ENCODE assay signal across 7 cellular contexts in the genomic region with DNA sequence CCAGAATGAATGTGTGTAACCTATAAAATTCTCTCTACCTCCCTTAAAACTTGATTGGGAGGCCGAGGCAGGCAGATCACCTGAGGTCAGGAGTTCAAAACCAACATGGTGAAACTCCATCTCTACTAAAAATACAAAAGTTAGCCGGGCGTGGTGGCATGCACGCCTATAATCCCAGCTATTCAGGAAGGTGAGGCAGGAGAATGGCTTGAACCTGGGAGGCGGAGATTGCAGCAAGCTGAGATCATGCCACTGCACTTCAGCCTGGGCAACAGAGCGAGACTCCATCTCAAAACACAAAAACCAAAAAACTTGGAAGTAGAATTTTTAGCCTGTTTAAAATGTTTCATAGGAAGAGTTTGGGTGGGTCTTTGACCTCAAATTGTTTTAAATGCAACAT.
DNase-seq lines count a peak whose midpoint lies in the region; ATAC-seq and TF ChIP-seq lines count a peak whose summit lies in the region.
"Not testable (repeated sequence)": the region's sequence is repeated elsewhere in the genome, so short reads cannot be mapped to it uniquely, and the experiment has no call there.

No MANE protein-coding gene starts in this region.

- peaks cover 28% of the 10 kb centered on the region for H3K4me1 Mint-ChIP-seq in endodermal cell

- WGBS in endodermal cell (ENCODE audit: insufficient coverage in 1 of 2, insufficient read length in 1 of 2), 2 experiments, result 96 to 100% methylated on average over 3 to 6 of the region's 6 CpGs

- H3K4me3 Mint-ChIP-seq in endodermal cell, result not testable (repeated sequence)

- not testable (repeated sequence) for DNase-seq in endodermal cell

- H3K27ac ChIP-seq in endodermal cell (ENCODE audit: low read depth, low read length), result not testable (repeated sequence)

- not testable (repeated sequence) for H3K36me3 ChIP-seq in endodermal cell (ENCODE audit: control insufficient read depth, insufficient read depth, low read length)

- peaks cover 23% of the 10 kb centered on the region for H3K36me3 Mint-ChIP-seq in endodermal cell (ENCODE audit: low read depth)

- ATAC-seq in GM18907 (IDR thresholded peaks at IDR 0.05; ENCODE audit: unreplicated experiment) (peak; percentile 14), GM19324 (IDR thresholded peaks at IDR 0.05; ENCODE audit: low FRiP score, unreplicated experiment) (peak; percentile 11), GM19452 (IDR thresholded peaks at IDR 0.05; ENCODE audit: unreplicated experiment) (peak; percentile 33), GM21786 (IDR thresholded peaks at IDR 0.05; ENCODE audit: unreplicated experiment) (peak; percentile 4), HG02970 (IDR thresholded peaks at IDR 0.05; ENCODE audit: low FRiP score, unreplicated experiment) (peak; percentile 5), HG03571 (IDR thresholded peaks at IDR 0.05; ENCODE audit: unreplicated experiment) (peak; percentile 23)

- H3K4me3 ChIP-seq in endodermal cell (ENCODE audit: low read length), result not testable (repeated sequence)

- H3K27me3 Mint-ChIP-seq in endodermal cell (ENCODE audit: insufficient read depth), result not testable (repeated sequence)

- not testable (repeated sequence) for H3K9me3 Mint-ChIP-seq in endodermal cell

- not testable (repeated sequence) for H3K27me3 ChIP-seq in endodermal cell (ENCODE audit: control insufficient read depth, insufficient read depth, low read length, poor library complexity, severe bottlenecking)

- H3K27ac Mint-ChIP-seq in endodermal cell, result peak overlapping the region; percentile 10

- H3K9ac ChIP-seq in endodermal cell (ENCODE audit: extremely low read depth, low read length, poor library complexity, severe bottlenecking), result not testable (repeated sequence)

- H3K4me1 ChIP-seq in endodermal cell (ENCODE audit: control insufficient read depth, insufficient read depth, low read length), result not testable (repeated sequence)

- not testable (repeated sequence) for H3K9me3 ChIP-seq in endodermal cell (ENCODE audit: control insufficient read depth, low read length)

- not testable (repeated sequence) for TF ChIP-seq CTCF in endodermal cell (conservative IDR thresholded peaks at IDR 0.05)
